ENCODE assay signal across 8 cellular contexts in genomic region chr2:73291461-73292315, GRCh38. TPM values are rescaled to one million over a fixed set of nuclear protein-coding genes. Genes with fewer than 3 reads are reported as not detected.
DNase-seq lines count a peak whose midpoint lies in the region; ATAC-seq and TF ChIP-seq lines count a peak whose summit lies in the region.

No MANE protein-coding gene starts in this region.

- no peaks in the 10 kb centered on the region for H3K36me3 Mint-ChIP-seq in activated B cell treated with CpG ODN at 0.5 μM for 24 hours (ENCODE audit: low read depth)

- H3K4me1 Mint-ChIP-seq in activated B cell treated with CpG ODN at 0.5 μM for 24 hours = peaks cover 32% of the 10 kb centered on the region

- H3K27me3 ChIP-seq in right cardiac atrium (ENCODE audit: control insufficient read depth, insufficient read depth) (no peaks in the 10 kb centered on the region), iPS-18a (ENCODE audit: control insufficient read depth, insufficient read depth, low read length) (peaks cover 100% of the 10 kb centered on the region), upper lobe of right lung (peaks cover 83% of the 10 kb centered on the region)

- CTCF ChIA-PET in activated B cell treated with CpG ODN at 0.5 μM for 24 hours (lab: Charles Lee) = interaction anchor here (0.9 to 2.1 kb wide), 2 partner anchors 59 to 94 kb away, joined by 3 to 9 read pairs; partner anchors contain the start of genes ALMS1 and PRADC1

- no peaks in the 10 kb centered on the region for H3K9me3 ChIP-seq in right cardiac atrium (ENCODE audit: control insufficient read depth, low read length)
- H3K9me3 ChIP-seq in iPS-18a (ENCODE audit: control insufficient read depth, low read depth, low read length) = no peaks in the 10 kb centered on the region
- no peaks in the 10 kb centered on the region for H3K9me3 ChIP-seq in upper lobe of right lung

- DNase-seq in right cardiac atrium = peak; percentile 14 to 55 (median 41)
- DNase-seq in Right ventricle myocardium inferior (ENCODE audit: missing footprints) = no peak
- no peak for DNase-seq in activated B cell treated with CpG ODN at 0.5 μM for 24 hours
- DNase-seq in upper lobe of right lung = no peak
- DNase-seq in NCI-H1694 (lab: John Stamatoyannopoulos, UW) = no peak
- DNase-seq in NCI-H2171 (lab: John Stamatoyannopoulos, UW) = no peak

- intact Hi-C loops in right cardiac atrium (cut with DNase I) (no loop called here), Right ventricle myocardium inferior (cut with DNase I) (no loop called here), activated B cell treated with CpG ODN at 0.5 μM for 24 hours (cut with micrococcal nuclease) (loop anchor here (1.0 to 10.0 kb wide), 5 partner anchors 39 to 1147 kb away; partner anchors contain the start of genes CYP26B1, EMX1, SMYD5 and SPR), upper lobe of right lung (cut with DNase I) (no loop called here)

- H3K9ac ChIP-seq in iPS-18a (ENCODE audit: low read length) = no peak overlapping the region

- H3K27ac ChIP-seq in right cardiac atrium (ENCODE audit: low read length) (no peak overlapping the region), iPS-18a (ENCODE audit: low read length) (no peak overlapping the region), upper lobe of right lung (no peak overlapping the region)

- H3K4me3 ChIP-seq in right cardiac atrium (ENCODE audit: low read length) (no peak overlapping the region), iPS-18a (ENCODE audit: low read length) (peak overlapping the region; percentile 41), upper lobe of right lung (peak overlapping the region; percentile 23)

- TF ChIP-seq CTCF in activated B cell treated with CpG ODN at 0.5 μM for 24 hours (IDR thresholded peaks at IDR 0.05) = no peak
- TF ChIP-seq CTCF in upper lobe of right lung (IDR thresholded peaks at IDR 0.05) = no peak

- peaks cover 29% of the 10 kb centered on the region for H3K27me3 Mint-ChIP-seq in activated B cell treated with CpG ODN at 0.5 μM for 24 hours

- no peak for ATAC-seq in right cardiac atrium
- no peak for ATAC-seq in Right ventricle myocardium inferior
- peak; percentile 8 for ATAC-seq in activated B cell treated with CpG ODN at 0.5 μM for 24 hours (ENCODE audit: low read depth)
- no peak for ATAC-seq in upper lobe of right lung
- no peak for ATAC-seq in GM21390 (IDR thresholded peaks at IDR 0.05; ENCODE audit: unreplicated experiment)

- H3K36me3 ChIP-seq in iPS-18a (ENCODE audit: control insufficient read depth, low read depth, low read length) (no peaks in the 10 kb centered on the region), upper lobe of right lung (no peaks in the 10 kb centered on the region)

- H3K4me3 Mint-ChIP-seq in activated B cell treated with CpG ODN at 0.5 μM for 24 hours = peak overlapping the region; percentile 73

- no peak overlapping the region for H3K27ac Mint-ChIP-seq in activated B cell treated with CpG ODN at 0.5 μM for 24 hours

- POLR2A ChIA-PET in activated B cell treated with CpG ODN at 0.5 μM for 24 hours (lab: Charles Lee) = interaction anchor here (1.1 to 2.5 kb wide), 2 partner anchors 58 to 94 kb away, joined by 3 to 16 read pairs; partner anchors contain the start of genes ALMS1, CCT7 and PRADC1

- H3K4me1 ChIP-seq in right cardiac atrium (ENCODE audit: control insufficient read depth, insufficient read depth, low read length) (no peaks in the 10 kb centered on the region), iPS-18a (ENCODE audit: control insufficient read depth, low read depth, low read length) (no peaks in the 10 kb centered on the region), upper lobe of right lung (peaks cover 11% of the 10 kb centered on the region)

- WGBS in right cardiac atrium = 2% methylated on average over 82 of the region's 82 CpGs

- no peaks in the 10 kb centered on the region for H3K9me3 Mint-ChIP-seq in activated B cell treated with CpG ODN at 0.5 μM for 24 hours

RNA-seq across cellular contexts. Expression of gene EGR4, which starts 1.7 kb away (rescaled TPM):
- not detected for total RNA-seq in right cardiac atrium
- polyA plus RNA-seq in right cardiac atrium = 0.48 TPM
- total RNA-seq in Right ventricle myocardium inferior = not detected
- 0.20 TPM in 1 of 2 replicates, not detected in the other for total RNA-seq in activated B cell treated with CpG ODN at 0.5 μM for 24 hours
- not detected for total RNA-seq in upper lobe of right lung

RNA-seq across cellular contexts. Expression of gene FBXO41, which starts 7.4 kb away (rescaled TPM):
- total RNA-seq in right cardiac atrium (1 to 10 TPM; 1.8 to 3.5 (median 2.3) TPM), Right ventricle myocardium inferior (0.87 TPM), activated B cell treated with CpG ODN at 0.5 μM for 24 hours (21.4 and 25.7 TPM in 2 replicates), upper lobe of right lung (2.1 TPM)
- polyA plus RNA-seq in right cardiac atrium = 1.8 TPM

RNA-seq across cellular contexts. Expression of gene CCT7, which starts 57.6 kb away (rescaled TPM):
- total RNA-seq in right cardiac atrium = 100 to 1,000 TPM; 190 to 226 (median 213) TPM
- polyA plus RNA-seq in right cardiac atrium = 210 TPM
- 212 TPM for total RNA-seq in Right ventricle myocardium inferior
- total RNA-seq in activated B cell treated with CpG ODN at 0.5 μM for 24 hours = 295 and 307 TPM in 2 replicates
- 152 TPM for total RNA-seq in upper lobe of right lung

RNA-seq across cellular contexts. Expression of gene PRADC1, which starts 58.6 kb away (rescaled TPM):
- 10 to 100 TPM; 73.7 to 91.3 (median 82.5) TPM for total RNA-seq in right cardiac atrium
- 134 TPM for polyA plus RNA-seq in right cardiac atrium
- total RNA-seq in Right ventricle myocardium inferior = 88.3 TPM
- total RNA-seq in activated B cell treated with CpG ODN at 0.5 μM for 24 hours = 4.6 and 4.7 TPM in 2 replicates
- 15.5 TPM for total RNA-seq in upper lobe of right lung

Comparison
In these comparisons a context has a peak if more than half of its experiments do, and no peak if none do; other contexts are left out.
1. DNase-seq: peak in right cardiac atrium (3 of 3); none in Right ventricle myocardium inferior (single experiment), activated B cell treated with CpG ODN at 0.5 μM for 24 hours (single experiment), upper lobe of right lung (single experiment), NCI-H1694 (single experiment) and NCI-H2171 (single experiment).